Comparison of ENCODE assay signal across 8 cellular contexts in genomic region chr16:28492511-28492910, GRCh38. TPM values are rescaled to one million over a fixed set of nuclear protein-coding genes. Genes with fewer than 3 reads are reported as not detected.
DNase-seq lines count a peak whose midpoint lies in the region; ATAC-seq and TF ChIP-seq lines count a peak whose summit lies in the region.

No MANE protein-coding gene starts in this region.

- DNase-seq in GM06990 (ENCODE audit: extremely low read depth, insufficient read length) (no peak), SJCRH30 (no peak), esophagus muscularis mucosa (ENCODE audit: extremely low spot score) (no peak), prostate gland (ENCODE audit: low spot score) (no peak), NCI-H2227 treated with DMSO at 0.1 percent for 48 hours (lab: John Stamatoyannopoulos, UW) (no peak), NCI-H1436 treated with DMSO at 0.1 percent for 48 hours (lab: John Stamatoyannopoulos, UW) (no peak)

- H3K27ac ChIP-seq in SJCRH30 (peak overlapping the region; percentile 95), esophagus muscularis mucosa (replicated peaks in 1 of 4) (peak overlapping the region; percentile 92 to 95 (median 94)), prostate gland (peak overlapping the region; percentile 91 to 94)

- H3K27me3 ChIP-seq in GM06990 (replicated peaks; ENCODE audit: control insufficient read depth, insufficient read depth, low read length) (no peaks in the 10 kb centered on the region), SJCRH30 (peaks cover 2% of the 10 kb centered on the region; the same call in 1 of the 2 replicates), esophagus muscularis mucosa (no peaks in the 10 kb centered on the region), prostate gland (replicated peaks; ENCODE audit: insufficient read depth) (no peaks in the 10 kb centered on the region)

- peak overlapping the region; percentile 80 for H3K4me3 ChIP-seq in GM06990 (replicated peaks; ENCODE audit: low read depth, low read length)
- H3K4me3 ChIP-seq in SJCRH30 = peak overlapping the region; percentile 97
- H3K4me3 ChIP-seq in esophagus muscularis mucosa = peak overlapping the region; percentile 76 to 99 (median 98)
- peak overlapping the region; percentile 73 to 95 for H3K4me3 ChIP-seq in prostate gland

- intact Hi-C loops in esophagus muscularis mucosa (cut with DNase I) (no loop called here), prostate gland (cut with DNase I) (loop anchor here (5.0 to 10.0 kb wide), 3 partner anchors 45 to 122 kb away; partner anchors contain the start of genes NUPR1, SGF29 and SULT1A1)

- no peak for ATAC-seq in GM19395 (IDR thresholded peaks at IDR 0.05; ENCODE audit: unreplicated experiment)
- no peak for ATAC-seq in GM19455 (IDR thresholded peaks at IDR 0.05; ENCODE audit: unreplicated experiment)

- WGBS in esophagus muscularis mucosa = 54% methylated on average over 4 of the region's 4 CpGs
- WGBS in prostate gland = 51% methylated on average over 4 of the region's 4 CpGs

- TF ChIP-seq POLR2A in esophagus muscularis mucosa (IDR thresholded peaks at IDR 0.05; ENCODE audit: low read depth) (no peak), prostate gland (IDR thresholded peaks at IDR 0.05) (no peak)

- H3K9me3 ChIP-seq in SJCRH30 (replicated peaks) (no peaks in the 10 kb centered on the region), esophagus muscularis mucosa (no peaks in the 10 kb centered on the region), prostate gland (no peaks in the 10 kb centered on the region)

- H3K36me3 ChIP-seq in GM06990 (ENCODE audit: control insufficient read depth, insufficient read depth, low read length) (peaks cover under 1% of the 10 kb centered on the region; the same call in 1 of the 2 replicates), SJCRH30 (no peaks in the 10 kb centered on the region), esophagus muscularis mucosa (peaks cover 11 to 27% (median 21%) of the 10 kb centered on the region in 4 donors), prostate gland (peaks cover 3% of the 10 kb centered on the region in 2 donors)

- H3K4me1 ChIP-seq in SJCRH30 = no peaks in the 10 kb centered on the region
- peaks cover 8 to 27% (median 23%) of the 10 kb centered on the region in 4 donors for H3K4me1 ChIP-seq in esophagus muscularis mucosa
- H3K4me1 ChIP-seq in prostate gland (replicated peaks) = no peaks in the 10 kb centered on the region

- TF ChIP-seq EP300 in esophagus muscularis mucosa (IDR thresholded peaks at IDR 0.05) = no peak

- no peak for TF ChIP-seq CTCF in GM06990 (IDR thresholded peaks at IDR 0.05; ENCODE audit: insufficient read depth, low read length, poor library complexity, severe bottlenecking)
- no peak for TF ChIP-seq CTCF in esophagus muscularis mucosa (IDR thresholded peaks at IDR 0.05)
- no peak for TF ChIP-seq CTCF in prostate gland (IDR thresholded peaks at IDR 0.05)

RNA-seq across cellular contexts. Expression of gene CLN3, which starts 0.6 kb away (rescaled TPM):
- 7.3 and 10.2 TPM in 2 replicates for total RNA-seq in SJCRH30 (2014; rRNA removed; shearing (Covaris generic))
- total RNA-seq in esophagus muscularis mucosa (10 to 100 TPM; 10.3 to 23.3 (median 16.6) TPM), prostate gland (10 to 100 TPM; 30.6 to 47.3 TPM)

RNA-seq across cellular contexts. Expression of gene APOBR, which starts 1.9 kb away (rescaled TPM):
- not detected in 2 replicates for total RNA-seq in SJCRH30 (2014; rRNA removed; shearing (Covaris generic))
- 1 to 10 TPM in 3 of 4 donors, under 1 TPM in 1; 0.83 to 3.5 (median 1.6) TPM for total RNA-seq in esophagus muscularis mucosa
- total RNA-seq in prostate gland = 1 to 10 TPM; 1.3 to 3.4 TPM

RNA-seq across cellular contexts. Expression of gene IL27, which starts 14.1 kb away (rescaled TPM):
- total RNA-seq in SJCRH30 (2014; rRNA removed; shearing (Covaris generic)) = not detected in 2 replicates
- total RNA-seq in esophagus muscularis mucosa (not detected), prostate gland (not detected)

RNA-seq across cellular contexts. Expression of gene NPIPB7, which starts 20.4 kb away (rescaled TPM):
- total RNA-seq in SJCRH30 (2014; rRNA removed; shearing (Covaris generic)) = not detected in 2 replicates
- under 1 TPM in 1 of 4 donors, not detected in 3; 0.75 TPM for total RNA-seq in esophagus muscularis mucosa
- total RNA-seq in prostate gland = not detected

RNA-seq across cellular contexts. Expression of gene NUPR1, which starts 46.3 kb away (rescaled TPM):
- not detected in 2 replicates for total RNA-seq in SJCRH30 (2014; rRNA removed; shearing (Covaris generic))
- total RNA-seq in esophagus muscularis mucosa (10 to 100 TPM; 30.3 to 66.1 (median 51.3) TPM), prostate gland (100 to 1,000 TPM in 1 of 2 donors, 10 to 100 TPM in 1; 79.6 to 107 TPM)
